In genomic region chr13:67230243-67230773, GRCh38 we compare ENCODE assay signal across 8 cellular contexts. TPM values are rescaled to one million over a fixed set of nuclear protein-coding genes. Genes with fewer than 3 reads are reported as not detected.
DNase-seq lines count a peak whose midpoint lies in the region; ATAC-seq and TF ChIP-seq lines count a peak whose summit lies in the region.

Gene PCDH9 (minus strand): TSS chr13:67230336. CDS start chr13:67228440, 1,896 bp downstream.

- H3K27me3 Mint-ChIP-seq in naive thymus-derived CD4-positive, alpha-beta T cell = peaks cover 13 to 31% (median 23%) of the 10 kb centered on the region in 5 donors
- no peaks in the 10 kb centered on the region for H3K27me3 Mint-ChIP-seq in stimulated activated memory B cell treated with anti-CD40 and anti-IgM and Interleukin-4, amounts not matched to agents 10 μg/mL and 1 μg/mL and 100 μg/mL, for 72 hours

- no peaks in the 10 kb centered on the region for H3K36me3 Mint-ChIP-seq in naive thymus-derived CD4-positive, alpha-beta T cell
- H3K36me3 Mint-ChIP-seq in stimulated activated memory B cell treated with anti-CD40 and anti-IgM and Interleukin-4, amounts not matched to agents 10 μg/mL and 1 μg/mL and 100 μg/mL, for 72 hours = no peaks in the 10 kb centered on the region

- no peaks in the 10 kb centered on the region for H3K9me3 Mint-ChIP-seq in naive thymus-derived CD4-positive, alpha-beta T cell
- no peaks in the 10 kb centered on the region for H3K9me3 Mint-ChIP-seq in stimulated activated memory B cell treated with anti-CD40 and anti-IgM and Interleukin-4, amounts not matched to agents 10 μg/mL and 1 μg/mL and 100 μg/mL, for 72 hours

- H3K9me3 ChIP-seq in naive thymus-derived CD4-positive, alpha-beta T cell (ENCODE audit: control insufficient read depth in 2 of 3, low read length in 3 of 3) = no peaks in the 10 kb centered on the region

- H3K36me3 ChIP-seq in naive thymus-derived CD4-positive, alpha-beta T cell (ENCODE audit: control insufficient read depth in 2 of 3, insufficient read depth in 3 of 3, low read length in 3 of 3) = no peaks in the 10 kb centered on the region

- H3K27ac Mint-ChIP-seq in naive thymus-derived CD4-positive, alpha-beta T cell = peak within 1 kb of the TSS in 6 of 9 donors; percentile 19 to 94 (median 69)
- no peak within 1 kb of the TSS for H3K27ac Mint-ChIP-seq in stimulated activated memory B cell treated with anti-CD40 and anti-IgM and Interleukin-4, amounts not matched to agents 10 μg/mL and 1 μg/mL and 100 μg/mL, for 72 hours

- no peak for TF ChIP-seq CTCF in fibroblast of mammary gland (conservative IDR thresholded peaks at IDR 0.05; ENCODE audit: control insufficient read depth, insufficient read depth, low read depth, low read length)

- H3K4me3 ChIP-seq in fibroblast of mammary gland (ENCODE audit: control insufficient read depth, low read depth, low read length) = peak within 1 kb of the TSS; percentile 95
- H3K4me3 ChIP-seq in naive thymus-derived CD4-positive, alpha-beta T cell (ENCODE audit: low read length) = peak within 1 kb of the TSS; percentile 50

- peaks cover 5 to 20% (median 12%) of the 10 kb centered on the region in 7 donors for H3K4me1 Mint-ChIP-seq in naive thymus-derived CD4-positive, alpha-beta T cell
- peaks cover 11% of the 10 kb centered on the region for H3K4me1 Mint-ChIP-seq in stimulated activated memory B cell treated with anti-CD40 and anti-IgM and Interleukin-4, amounts not matched to agents 10 μg/mL and 1 μg/mL and 100 μg/mL, for 72 hours

- H3K4me3 Mint-ChIP-seq in naive thymus-derived CD4-positive, alpha-beta T cell = no peak within 1 kb of the TSS
- H3K4me3 Mint-ChIP-seq in stimulated activated memory B cell treated with anti-CD40 and anti-IgM and Interleukin-4, amounts not matched to agents 10 μg/mL and 1 μg/mL and 100 μg/mL, for 72 hours = no peak within 1 kb of the TSS

- peaks cover 0 to 18% of the 10 kb centered on the region in 2 donors for H3K4me1 ChIP-seq in naive thymus-derived CD4-positive, alpha-beta T cell (ENCODE audit: control insufficient read depth in 2 of 2, insufficient read depth in 2 of 2, low read length in 2 of 2)

- POLR2A ChIA-PET in naive thymus-derived CD4-positive, alpha-beta T cell (lab: Charles Lee) = no interaction called here

- peak within 1 kb of the TSS; percentile 25 for H3K27ac ChIP-seq in naive thymus-derived CD4-positive, alpha-beta T cell (ENCODE audit: low read depth, low read length)

- peak; percentile 96 for ATAC-seq in GM21619 (IDR thresholded peaks at IDR 0.05; ENCODE audit: unreplicated experiment)
- ATAC-seq in naive thymus-derived CD4-positive, alpha-beta T cell = peak; percentile 97
- peak; percentile 97 for ATAC-seq in stimulated activated memory B cell treated with anti-CD40 and anti-IgM and Interleukin-4, amounts not matched to agents 10 μg/mL and 1 μg/mL and 100 μg/mL, for 72 hours

- in situ Hi-C loops in KBM-7 (cut with MboI; ENCODE audit: low pct_unique_long_range_greater_than_20kb, low sequenced_read_pairs) = no loop called here

- CTCF ChIA-PET in naive thymus-derived CD4-positive, alpha-beta T cell (lab: Charles Lee) = no interaction called here

- intact Hi-C loops in naive thymus-derived CD4-positive, alpha-beta T cell (cut with micrococcal nuclease) = no loop called here

- DNase-seq in DMS 273 treated with DMSO at 0.1 percent for 48 hours (lab: John Stamatoyannopoulos, UW) = peak; percentile 83
- DNase-seq in KBM-7 = peak; percentile 97
- DNase-seq in activated T-helper 1 cell treated with anti-CD3 and anti-CD28 coated beads, Interleukin-2, amount 50 U/mL, for 16 hours (ENCODE audit: low read depth in 1 of 2, low spot score in 1 of 2) = peak; percentile 47 to 69
- DNase-seq in fibroblast of mammary gland (ENCODE audit: low read depth) = peak; percentile 95
- peak; percentile 70 to 92 (median 85) for DNase-seq in naive thymus-derived CD4-positive, alpha-beta T cell

- H3K27me3 ChIP-seq in naive thymus-derived CD4-positive, alpha-beta T cell (ENCODE audit: control insufficient read depth in 2 of 2, insufficient read depth in 2 of 2, low read length in 2 of 2) = no peaks in the 10 kb centered on the region

TF ChIP-seq in PFSK-1, 5 proteins besides CTCF, POLR2A, EP300 and RAD21:
- TF ChIP-seq REST (IDR thresholded peaks at IDR 0.05; ENCODE audit: insufficient read depth in 1 of 2, low read depth in 2 of 2, low read length in 2 of 2) (no peak; a peak in 1 of 4 replicates), POLR2AphosphoS5 (IDR thresholded peaks at IDR 0.05; ENCODE audit: low read depth, low read length) (peak; percentile 92), SIN3A (IDR thresholded peaks at IDR 0.05; ENCODE audit: borderline replicate concordance, insufficient read depth, low read length) (0 out of 2 replicates have a peak, but pooled peaks have one; percentile 61), FOXP2 (optimal IDR thresholded peaks at IDR 0.05; ENCODE audit: borderline replicate concordance, extremely low read depth, extremely low read length, insufficient read depth) (peak; percentile 88), TAF1 (IDR thresholded peaks at IDR 0.05; ENCODE audit: borderline replicate concordance, insufficient read depth, low read length) (peak; percentile 95)

RNA-seq across cellular contexts. Expression of gene PCDH9, which starts in this region (rescaled TPM):
- 3.5 TPM for polyA plus RNA-seq in PFSK-1 (2012; ENCODE audit: insufficient read length, low read depth)
- 1 to 10 TPM in 1 of 5 experiments, under 1 TPM in 4; 0.10 to 1.3 (median 0.24) TPM for total RNA-seq in naive thymus-derived CD4-positive, alpha-beta T cell
- polyA plus RNA-seq in naive thymus-derived CD4-positive, alpha-beta T cell = under 1 TPM; 0.08 to 0.18 TPM

Comparison
In these comparisons a context has a peak if more than half of its experiments do, and no peak if none do; other contexts are left out.
1. Peak in every context shown above with its lines: DNase-seq, ATAC-seq, H3K4me3 ChIP-seq and H3K27ac ChIP-seq.